In the genomic region with DNA sequence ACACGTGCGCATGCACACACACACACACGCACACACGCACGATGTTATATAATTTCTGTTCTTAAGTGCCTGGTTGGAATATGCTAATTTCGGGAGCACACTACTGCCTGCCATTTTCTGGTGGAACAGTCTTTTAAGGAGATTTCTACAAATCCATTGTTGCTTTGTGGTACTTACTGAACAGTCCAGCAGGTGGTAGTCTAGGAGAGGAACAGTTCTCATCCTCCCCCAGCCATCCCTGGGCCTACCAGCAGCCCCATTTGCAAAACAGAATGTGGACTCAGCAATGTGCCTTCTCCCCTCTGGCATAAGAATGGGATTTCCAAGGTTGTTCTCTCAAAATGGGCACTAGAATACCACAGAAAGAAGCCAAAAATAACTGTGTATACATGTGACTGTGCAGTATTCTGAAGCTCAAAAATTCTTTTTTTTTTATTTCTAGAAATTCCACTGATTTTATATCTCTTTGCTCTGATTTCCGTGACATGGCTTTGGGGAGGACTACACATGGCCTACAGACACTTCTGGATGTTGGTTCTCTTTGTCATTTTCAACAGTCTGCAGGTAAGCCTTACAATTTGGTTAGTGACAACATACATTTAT, we compare ENCODE assay signal across 8 cellular contexts.
DNase-seq lines count a peak whose midpoint lies in the region; ATAC-seq and FAIRE-seq lines count a peak whose summit lies in the region.

No MANE protein-coding gene starts in this region.

- peak; percentile 97 for ATAC-seq in GM21576 (IDR thresholded peaks at IDR 0.05; ENCODE audit: unreplicated experiment)
- peak; percentile 88 for ATAC-seq in activated T-helper 17 cell treated with anti-CD3 and anti-CD28 coated beads, Interleukin-2, amount 50 U/mL, for 72 hours (replicated peaks)

- H3K9me3 Mint-ChIP-seq in activated T-helper 17 cell treated with anti-CD3 and anti-CD28 coated beads, Interleukin-2, amount 50 U/mL, for 72 hours = no peaks in the 10 kb centered on the region

- H3K27ac Mint-ChIP-seq in activated T-helper 17 cell treated with anti-CD3 and anti-CD28 coated beads, Interleukin-2, amount 50 U/mL, for 72 hours = no peak overlapping the region

- H3K27me3 Mint-ChIP-seq in activated T-helper 17 cell treated with anti-CD3 and anti-CD28 coated beads, Interleukin-2, amount 50 U/mL, for 72 hours = peaks cover 5% of the 10 kb centered on the region

- FAIRE-seq in G401.6 (lab: Jason Lieb, UNC) (peak; percentile 91), frontal cortex (lab: Jason Lieb, UNC) (peak; percentile 75), urothelium cell line (lab: Jason Lieb, UNC) (peak; percentile 46)

- no peaks in the 10 kb centered on the region for H3K36me3 Mint-ChIP-seq in activated T-helper 17 cell treated with anti-CD3 and anti-CD28 coated beads, Interleukin-2, amount 50 U/mL, for 72 hours (ENCODE audit: low read depth)

- H3K4me3 Mint-ChIP-seq in activated T-helper 17 cell treated with anti-CD3 and anti-CD28 coated beads, Interleukin-2, amount 50 U/mL, for 72 hours = no peak overlapping the region

- DNase-seq in HuH-7 (ENCODE audit: low spot score) (peak; percentile 56), OCI-M1 (lab: John Stamatoyannopoulos, UW) (peak; percentile 83), frontal cortex (ENCODE audit: low spot score in 2 of 2) (peak; percentile 17 to 59), nucleus accumbens (lab: John Stamatoyannopoulos, UW) (peak in 49 of 56 donors; percentile 7 to 78 (median 43)), urothelium cell line (ENCODE audit: low spot score) (peak; percentile 71)

- no peaks in the 10 kb centered on the region for H3K4me1 Mint-ChIP-seq in activated T-helper 17 cell treated with anti-CD3 and anti-CD28 coated beads, Interleukin-2, amount 50 U/mL, for 72 hours

Comparison
In these comparisons a context has a peak if more than half of its experiments do, and no peak if none do; other contexts are left out.
1. Peak in every context shown above with its lines: DNase-seq and ATAC-seq.